ENCODE assay signal across 18 cellular contexts in the genomic region with DNA sequence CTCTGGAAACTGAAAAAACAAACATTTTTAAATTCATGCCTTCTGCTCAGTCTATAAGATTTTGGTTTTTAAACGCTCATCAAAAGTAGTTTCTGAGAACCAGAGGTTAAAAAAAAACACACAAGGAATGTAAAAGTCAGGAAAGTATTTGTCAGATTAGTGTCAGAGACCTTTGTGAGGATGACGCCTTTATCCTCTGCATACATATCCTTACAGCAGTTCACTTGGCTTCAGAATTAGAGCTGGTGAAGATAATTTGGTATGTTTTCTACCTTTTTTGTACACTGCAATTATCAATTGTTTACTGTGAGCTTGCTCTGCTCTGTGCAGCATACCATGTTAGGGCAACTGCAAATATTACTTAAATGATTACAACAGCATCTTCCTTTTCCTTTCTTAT. TPM values are rescaled to one million over a fixed set of nuclear protein-coding genes. Genes with fewer than 3 reads are reported as not detected.
"Had no signal": no experiment of that assay in that cellular context is flagged by ENCODE, and none has a peak within 500 bp of the region (broad histone marks: within the 10 kb centered on the region; RNA-seq: fewer than 3 reads in every experiment).

No MANE protein-coding gene starts in this region.

- H3K27me3 ChIP-seq: testis, tibial nerve had no signal

- H3K4me3 ChIP-seq: colonic mucosa, esophagus squamous epithelium, gastroesophageal sphincter, mucosa of descending colon, testis, tibial nerve had no signal

- H3K4me1 Mint-ChIP-seq: immature natural killer cell; naive thymus-derived CD8-positive, alpha-beta T cell; stimulated activated naive B cell treated with anti-CD40 and anti-IgM and Interleukin-4, amounts not matched to agents 10 μg/mL and 1 μg/mL and 100 μg/mL, for 72 hours; stimulated activated naive CD8-positive, alpha-beta T cell treated with anti-CD3 and anti-CD28 coated beads, Interleukin-15, amount 100 ng/mL, for 72 hours had no signal

- H3K4me3 Mint-ChIP-seq: immature natural killer cell; naive thymus-derived CD8-positive, alpha-beta T cell; stimulated activated naive B cell treated with anti-CD40 and anti-IgM and Interleukin-4, amounts not matched to agents 10 μg/mL and 1 μg/mL and 100 μg/mL, for 72 hours; stimulated activated naive CD8-positive, alpha-beta T cell treated with anti-CD3 and anti-CD28 coated beads, Interleukin-15, amount 100 ng/mL, for 72 hours had no signal

- H3K36me3 ChIP-seq: colonic mucosa, esophagus squamous epithelium, gastroesophageal sphincter, neutrophil, tibial nerve had no signal

- H3K36me3 Mint-ChIP-seq: immature natural killer cell; naive thymus-derived CD8-positive, alpha-beta T cell; stimulated activated naive B cell treated with anti-CD40 and anti-IgM and Interleukin-4, amounts not matched to agents 10 μg/mL and 1 μg/mL and 100 μg/mL, for 72 hours had no signal

- H3K27ac Mint-ChIP-seq: immature natural killer cell; naive thymus-derived CD8-positive, alpha-beta T cell; stimulated activated naive B cell treated with anti-CD40 and anti-IgM and Interleukin-4, amounts not matched to agents 10 μg/mL and 1 μg/mL and 100 μg/mL, for 72 hours; stimulated activated naive CD8-positive, alpha-beta T cell treated with anti-CD3 and anti-CD28 coated beads, Interleukin-15, amount 100 ng/mL, for 72 hours had no signal

- H3K9me3 ChIP-seq: colonic mucosa, esophagus squamous epithelium, gastroesophageal sphincter, mucosa of descending colon, neutrophil, testis, tibial nerve had no signal

- H3K4me1 ChIP-seq: colonic mucosa, esophagus squamous epithelium, gastroesophageal sphincter, testis, tibial nerve had no signal

- H3K9me3 Mint-ChIP-seq: immature natural killer cell; naive thymus-derived CD8-positive, alpha-beta T cell; stimulated activated naive B cell treated with anti-CD40 and anti-IgM and Interleukin-4, amounts not matched to agents 10 μg/mL and 1 μg/mL and 100 μg/mL, for 72 hours; stimulated activated naive CD8-positive, alpha-beta T cell treated with anti-CD3 and anti-CD28 coated beads, Interleukin-15, amount 100 ng/mL, for 72 hours had no signal

- ATAC-seq: gastroesophageal sphincter; left colon; mucosa of descending colon; naive thymus-derived CD8-positive, alpha-beta T cell; sciatic nerve; stimulated activated naive B cell treated with anti-CD40 and anti-IgM and Interleukin-4, amounts not matched to agents 10 μg/mL and 1 μg/mL and 100 μg/mL, for 72 hours; stimulated activated naive CD8-positive, alpha-beta T cell treated with anti-CD3 and anti-CD28 coated beads, Interleukin-15, amount 100 ng/mL, for 72 hours had no signal

- DNase-seq: colonic mucosa; dermis blood vessel endothelial cell; esophagus squamous epithelium; foreskin fibroblast; glutamatergic neuron; immature natural killer cell; left colon; mucosa of descending colon; naive thymus-derived CD8-positive, alpha-beta T cell; stimulated activated CD4-positive, alpha-beta T cell treated with anti-CD3 and anti-CD28 coated beads, Interleukin-2, amount 100 ng/mL, for 24 hours; stimulated activated CD4-positive, alpha-beta T cell treated with anti-CD3 and anti-CD28 coated beads, Interleukin-4, amount 100 ng/mL, for 4 hours; stimulated activated naive B cell treated with anti-CD40 and anti-IgM and Interleukin-4, amounts not matched to agents 10 μg/mL and 1 μg/mL and 100 μg/mL, for 72 hours; stimulated activated naive CD8-positive, alpha-beta T cell treated with anti-CD3 and anti-CD28 coated beads, Interleukin-15, amount 100 ng/mL, for 72 hours; testis had no signal

RNA-seq across cellular contexts. Expression of a gene that starts 8.3 kb away (rescaled TPM):
- total RNA-seq: naive thymus-derived CD8-positive, alpha-beta T cell had no signal
